ENCODE assay signal across 16 cellular contexts in the genomic region with DNA sequence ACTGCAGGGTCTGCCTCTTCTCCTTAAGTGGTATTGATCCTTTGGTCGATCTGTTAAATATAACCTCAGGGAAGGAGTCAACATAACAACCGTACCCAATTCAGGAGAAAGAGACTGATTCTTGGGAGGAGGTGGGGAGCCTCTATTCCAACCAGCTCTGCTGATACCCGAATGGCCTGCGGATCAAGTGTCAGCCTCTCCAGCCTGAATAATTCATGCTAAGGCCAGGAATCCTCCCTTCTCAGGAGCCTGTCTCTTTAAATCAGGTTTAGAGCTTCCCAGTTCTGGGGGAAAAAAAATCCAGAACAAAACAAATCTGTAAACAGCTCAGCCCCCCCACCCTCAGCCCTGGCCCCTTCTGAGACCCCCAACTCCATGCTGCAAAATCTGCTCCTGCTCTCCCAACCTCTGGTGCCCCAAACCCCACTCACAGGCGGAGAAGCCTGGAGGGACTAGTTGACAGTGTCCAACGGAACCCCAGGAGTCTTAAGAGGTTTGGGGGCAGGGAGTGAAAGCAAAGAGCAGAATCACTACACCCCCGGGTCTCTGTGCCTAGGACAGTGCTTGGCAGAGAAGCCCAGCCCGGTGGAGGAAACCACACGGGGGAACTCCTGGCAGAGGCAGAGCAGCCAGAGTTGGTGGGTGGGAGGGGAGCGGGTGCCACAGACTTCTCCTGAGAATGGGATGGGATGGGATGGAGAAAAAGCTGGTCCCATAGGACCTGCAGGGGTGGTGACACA. TPM values are rescaled to one million over a fixed set of nuclear protein-coding genes. Genes with fewer than 3 reads are reported as not detected.
DNase-seq lines count a peak whose midpoint lies in the region; ATAC-seq, FAIRE-seq and TF ChIP-seq lines count a peak whose summit lies in the region.
"Had no signal": no experiment of that assay in that cellular context is flagged by ENCODE, and none has a peak within 500 bp of the region (broad histone marks: within the 10 kb centered on the region; RNA-seq: fewer than 3 reads in every experiment).

No MANE protein-coding gene starts in this region.

- H3K4me3 Mint-ChIP-seq in activated T-helper 17 cell treated with anti-CD3 and anti-CD28 coated beads, Interleukin-2, amount 50 U/mL, for 72 hours = peak overlapping the region; percentile 71

- peak overlapping the region; percentile 79; the same call in 1 of the 2 replicates for H3K4me2 ChIP-seq in HepG2 (ENCODE audit: low read depth, low read length)

- in situ Hi-C loops in HepG2 (cut with HindIII; ENCODE audit: extremely low pct_ligation_motif_present, low pct_unique_long_range_greater_than_20kb) = loop anchor here (10.0 kb wide), 1 partner anchor 305 kb away; no protein-coding TSS in a partner anchor

- H3K27me3 ChIP-seq in heart left ventricle (peaks cover 21 to 55% (median 34%) of the 10 kb centered on the region in 9 donors), HepG2 (ENCODE audit: control insufficient read depth in 1 of 2, insufficient read depth in 2 of 2, low read length in 2 of 2) (peaks cover 13 to 50% of the 10 kb centered on the region in 2 experiments; a peak in 4 of 5 replicates), psoas muscle (ENCODE audit: insufficient read depth in 3 of 3, low read length in 2 of 3) (peaks cover 0 to 29% (median 14%) of the 10 kb centered on the region in 3 donors), esophagus muscularis mucosa (peaks cover 8 to 89% (median 31%) of the 10 kb centered on the region in 4 donors)

- H3K27me3 Mint-ChIP-seq in activated T-helper 17 cell treated with anti-CD3 and anti-CD28 coated beads, Interleukin-2, amount 50 U/mL, for 72 hours = peaks cover 20% of the 10 kb centered on the region

- intact Hi-C loops in cardiac septum (cut with DNase I) (loop anchor here (2.0 kb wide), 1 partner anchor 95 kb away; no protein-coding TSS in a partner anchor), heart left ventricle (cut with DNase I) (loop anchor here in 4 of 10 donors (2.0 to 5.0 kb wide), 4 partner anchors 32 to 215 kb away; no protein-coding TSS in a partner anchor), HepG2 (cut with micrococcal nuclease; ENCODE audit: unreplicated experiment) (loop anchor here (2.0 kb wide), 1 partner anchor 99 kb away; no protein-coding TSS in a partner anchor), psoas muscle (cut with DNase I) (loop anchor here in 1 of 2 donors (5.0 to 10.0 kb wide), 2 partner anchors 215 to 307 kb away; no protein-coding TSS in a partner anchor), esophagus muscularis mucosa (cut with DNase I) (loop anchor here (5.0 kb wide), 1 partner anchor 312 kb away; no protein-coding TSS in a partner anchor)

- 48 to 54% (median 51%) methylated on average over 10 of the region's 10 CpGs for WGBS in heart left ventricle, 4 donors
- 60% methylated on average over 10 of the region's 10 CpGs for WGBS in HepG2 (ENCODE audit: low lambda C conversion rate)
- WGBS in psoas muscle, 3 donors = 44 to 58% (median 50%) methylated on average over 10 of the region's 10 CpGs
- 65% methylated on average over 10 of the region's 10 CpGs for WGBS in esophagus muscularis mucosa

- H3K36me3 ChIP-seq in heart left ventricle (no peaks in the 10 kb centered on the region), HepG2 (replicated peaks in 1 of 2; ENCODE audit: control insufficient read depth in 1 of 2, insufficient read depth in 2 of 2, low read length in 2 of 2) (no peaks in the 10 kb centered on the region), psoas muscle (ENCODE audit: insufficient read depth in 1 of 2, low read depth in 1 of 2) (no peaks in the 10 kb centered on the region), esophagus muscularis mucosa (no peaks in the 10 kb centered on the region)
- H3K36me3 ChIP-seq: BLaER1 treated with 17β-estradiol and CSF1 and Interleukin-3, amounts not matched to agents 10 nM and 100 nM; brain microvascular endothelial cell had no signal

- H4K20me1 ChIP-seq in HepG2 (ENCODE audit: insufficient read depth, low read length) = 0 out of 2 replicates have a peak, but pooled peaks cover 2% of the 10 kb centered on the region

- no peak for TF ChIP-seq CTCF in heart left ventricle (IDR thresholded peaks at IDR 0.05)
- no peak for TF ChIP-seq CTCF in HepG2 (CRISPR knock-in tag; IDR thresholded peaks at IDR 0.05)
- TF ChIP-seq CTCF in psoas muscle (IDR thresholded peaks at IDR 0.05) = no peak
- TF ChIP-seq CTCF in esophagus muscularis mucosa (IDR thresholded peaks at IDR 0.05) = no peak

- H3K4me3 ChIP-seq in heart left ventricle = peak overlapping the region in 1 of 12 donors; percentile 58
- peak overlapping the region in 1 of 3 experiments; percentile 74; a peak in 1 of 6 replicates for H3K4me3 ChIP-seq in HepG2 (replicated peaks in 1 of 3; ENCODE audit: insufficient read depth in 1 of 3, low read depth in 2 of 3, low read length in 3 of 3)
- H3K4me3 ChIP-seq in psoas muscle = no peak overlapping the region
- H3K4me3 ChIP-seq in esophagus muscularis mucosa = no peak overlapping the region

- H3K79me2 ChIP-seq in HepG2 (ENCODE audit: insufficient read depth, low read length) = no peaks in the 10 kb centered on the region
- H3K79me2 ChIP-seq: hepatocyte had no signal

- H3K9me3 Mint-ChIP-seq in activated T-helper 17 cell treated with anti-CD3 and anti-CD28 coated beads, Interleukin-2, amount 50 U/mL, for 72 hours = no peaks in the 10 kb centered on the region

- no peak overlapping the region for H3K9ac ChIP-seq in HepG2 (ENCODE audit: insufficient read depth, low read depth, low read length)

- no peaks in the 10 kb centered on the region for H3K4me1 Mint-ChIP-seq in activated T-helper 17 cell treated with anti-CD3 and anti-CD28 coated beads, Interleukin-2, amount 50 U/mL, for 72 hours

- H3K9me3 ChIP-seq in heart left ventricle (no peaks in the 10 kb centered on the region), HepG2 (ENCODE audit: low read length) (no peaks in the 10 kb centered on the region), psoas muscle (no peaks in the 10 kb centered on the region), esophagus muscularis mucosa (no peaks in the 10 kb centered on the region)

- no peak for FAIRE-seq in HepG2 (lab: Jason Lieb, UNC)

- TF ChIP-seq POLR2A in heart left ventricle (IDR thresholded peaks at IDR 0.05) = no peak
- TF ChIP-seq POLR2A in HepG2 (IDR thresholded peaks at IDR 0.05; ENCODE audit: insufficient read depth in 1 of 2, low read depth in 2 of 2, low read length in 2 of 2) = no peak
- no peak for TF ChIP-seq POLR2A in esophagus muscularis mucosa (IDR thresholded peaks at IDR 0.05; ENCODE audit: low read depth)

- CTCF ChIA-PET in HepG2 (lab: Yijun Ruan, JAX; ENCODE audit: low intra/inter-chr PET ratio, low total read pairs) = interaction anchor here (1.1 kb wide), 1 partner anchor 9 kb away, joined by 3 read pairs; no protein-coding TSS in a partner anchor

- no peak overlapping the region for H2AFZ ChIP-seq in HepG2 (ENCODE audit: low read length)
- H2AFZ ChIP-seq: hepatocyte had no signal

- peaks cover 4% of the 10 kb centered on the region for H3K36me3 Mint-ChIP-seq in activated T-helper 17 cell treated with anti-CD3 and anti-CD28 coated beads, Interleukin-2, amount 50 U/mL, for 72 hours (ENCODE audit: low read depth)

- DNase-seq in cardiac septum (ENCODE audit: low spot score) = peak; percentile 70
- no peak for DNase-seq in heart left ventricle
- no peak for DNase-seq in HepG2 (ENCODE audit: low spot score)
- no peak for DNase-seq in psoas muscle
- no peak for DNase-seq in NCI-H2227 (lab: John Stamatoyannopoulos, UW; ENCODE audit: unreplicated experiment)
- DNase-seq in NCI-H2196 treated with DMSO at 0.1 percent for 48 hours (lab: John Stamatoyannopoulos, UW; ENCODE audit: unreplicated experiment) = no peak
- DNase-seq in esophagus muscularis mucosa (ENCODE audit: extremely low spot score) = no peak
- DNase-seq: brain microvascular endothelial cell; GF-D8; NCI-H2029; stimulated activated CD4-positive, alpha-beta T cell treated with anti-CD3 and anti-CD28 coated beads, Interleukin-4, amount 100 ng/mL, for 24 hours had no signal

- TF ChIP-seq RAD21 in HepG2 (CRISPR knock-in tag; IDR thresholded peaks at IDR 0.05) = no peak

- H3K27ac ChIP-seq in heart left ventricle (no peak overlapping the region), HepG2 (ENCODE audit: extremely low read length, insufficient read depth, low read length) (no peak overlapping the region), psoas muscle (no peak overlapping the region), esophagus muscularis mucosa (replicated peaks in 1 of 4) (no peak overlapping the region)
- H3K27ac ChIP-seq: BLaER1 treated with 17β-estradiol and CSF1 and Interleukin-3, amounts not matched to agents 10 nM and 100 nM; brain microvascular endothelial cell; hepatocyte had no signal

- POLR2A ChIA-PET in HepG2 (lab: Yijun Ruan, JAX) = no interaction called here

- ATAC-seq in heart left ventricle (no peak), HepG2 (no peak), psoas muscle (no peak)
- no peak for ATAC-seq in activated T-helper 17 cell treated with anti-CD3 and anti-CD28 coated beads, Interleukin-2, amount 50 U/mL, for 72 hours (replicated peaks)

- H3K4me1 ChIP-seq in heart left ventricle (peaks cover 0 to 21% (median 5%) of the 10 kb centered on the region in 12 donors), HepG2 (ENCODE audit: insufficient read depth, low read length) (peaks cover 15% of the 10 kb centered on the region; the same call in 1 of the 2 replicates), psoas muscle (peaks cover 3% of the 10 kb centered on the region), esophagus muscularis mucosa (peaks cover 6 to 26% (median 21%) of the 10 kb centered on the region in 4 donors)

- BruUV-seq in HepG2 (replicated peaks; lab: Mats Ljungman, UMichigan) = no TSS peak

- no peak overlapping the region for H3K27ac Mint-ChIP-seq in activated T-helper 17 cell treated with anti-CD3 and anti-CD28 coated beads, Interleukin-2, amount 50 U/mL, for 72 hours

- TF ChIP-seq EP300 in HepG2 (IDR thresholded peaks at IDR 0.05; ENCODE audit: low read depth in 2 of 2, low read length in 2 of 2) (no peak), HepG2 (CRISPR knock-in tag; IDR thresholded peaks at IDR 0.05; ENCODE audit: borderline replicate concordance) (no peak), esophagus muscularis mucosa (IDR thresholded peaks at IDR 0.05) (no peak)

RNA-seq across cellular contexts. Expression of a gene that starts 0.9 kb away (rescaled TPM):
- total RNA-seq in cardiac septum (0.08 TPM), heart left ventricle (1 to 10 TPM in 1 of 9 donors, under 1 TPM in 4, not detected in 4; 0.08 to 1.0 (median 0.19) TPM), HepG2 (2016; rRNA removed; fragmentation: Illumina TruSeq; extraction: Trizol) (not detected in 2 replicates), psoas muscle (under 1 TPM in 1 of 4 donors, not detected in 3; 0.11 TPM), esophagus muscularis mucosa (under 1 TPM in 3 of 4 donors, not detected in 1; 0.26 to 0.40 (median 0.33) TPM)
- polyA plus RNA-seq in heart left ventricle (under 1 TPM in 1 of 2 donors, not detected in 1; 0.07 TPM), HepG2 (2011; rRNA removed) (not detected in 2 replicates), psoas muscle (under 1 TPM in 2 of 3 donors, not detected in 1; 0.01 to 0.05 TPM)
- under 1 TPM; 0.26 to 0.40 TPM for total RNA-seq in activated T-helper 17 cell treated with anti-CD3 and anti-CD28 coated beads, Interleukin-2, amount 50 U/mL, for 72 hours
- not detected in 2 replicates for total RNA-seq in HepG2 (2016; cell fraction: cytosol; rRNA removed; fragmentation: Illumina TruSeq; extraction: Trizol; ENCODE audit: low read depth)
- total RNA-seq in HepG2 (2016; cell fraction: insoluble cytoplasmic fraction; rRNA removed; fragmentation: Illumina TruSeq; extraction: Trizol) = not detected in 2 replicates
- not detected in 2 replicates for total RNA-seq in HepG2 (2016; cell fraction: membrane; rRNA removed; fragmentation: Illumina TruSeq; extraction: Trizol)
- not detected in 2 replicates for total RNA-seq in HepG2 (2016; cell fraction: nucleus; rRNA removed; fragmentation: Illumina TruSeq; extraction: Trizol)
- not detected in 2 replicates for polyA plus RNA-seq in HepG2 (2011; cell fraction: cytosol; rRNA removed)
- 0.05 TPM in 1 of 2 replicates, not detected in the other for polyA plus RNA-seq in HepG2 (2011; cell fraction: nucleus; rRNA removed)
- polyA plus RNA-seq in HepG2 (2012) = not detected in 2 replicates
- polyA plus RNA-seq in HepG2 (2016; cell fraction: cytosol; fragmentation: Illumina TruSeq; extraction: Trizol; ENCODE audit: low read depth) = not detected in 2 replicates
- not detected in 2 replicates for polyA plus RNA-seq in HepG2 (2016; cell fraction: insoluble cytoplasmic fraction; fragmentation: Illumina TruSeq; extraction: Trizol; ENCODE audit: low read depth)
- 0.07 and 0.18 TPM in 2 replicates for polyA plus RNA-seq in HepG2 (2016; cell fraction: membrane; fragmentation: Illumina TruSeq; extraction: Trizol; ENCODE audit: low read depth)
- polyA plus RNA-seq in HepG2 (2016; cell fraction: nucleus; fragmentation: Illumina TruSeq; extraction: Trizol; ENCODE audit: insufficient read depth, low read depth) = not detected in 2 replicates
- not detected in 2 replicates for polyA minus RNA-seq in HepG2 (2011; rRNA and poly(A)+ RNA removed; ENCODE audit: low replicate concordance)
- not detected in 2 replicates for polyA minus RNA-seq in HepG2 (2011; cell fraction: cytosol; rRNA and poly(A)+ RNA removed)
- 0.12 TPM in 1 of 2 replicates, not detected in the other for polyA minus RNA-seq in HepG2 (2011; cell fraction: nucleus; rRNA and poly(A)+ RNA removed)
- total RNA-seq: hepatocyte, LHCN-M2, lung microvascular endothelial cell had no signal
